In the genomic region with DNA sequence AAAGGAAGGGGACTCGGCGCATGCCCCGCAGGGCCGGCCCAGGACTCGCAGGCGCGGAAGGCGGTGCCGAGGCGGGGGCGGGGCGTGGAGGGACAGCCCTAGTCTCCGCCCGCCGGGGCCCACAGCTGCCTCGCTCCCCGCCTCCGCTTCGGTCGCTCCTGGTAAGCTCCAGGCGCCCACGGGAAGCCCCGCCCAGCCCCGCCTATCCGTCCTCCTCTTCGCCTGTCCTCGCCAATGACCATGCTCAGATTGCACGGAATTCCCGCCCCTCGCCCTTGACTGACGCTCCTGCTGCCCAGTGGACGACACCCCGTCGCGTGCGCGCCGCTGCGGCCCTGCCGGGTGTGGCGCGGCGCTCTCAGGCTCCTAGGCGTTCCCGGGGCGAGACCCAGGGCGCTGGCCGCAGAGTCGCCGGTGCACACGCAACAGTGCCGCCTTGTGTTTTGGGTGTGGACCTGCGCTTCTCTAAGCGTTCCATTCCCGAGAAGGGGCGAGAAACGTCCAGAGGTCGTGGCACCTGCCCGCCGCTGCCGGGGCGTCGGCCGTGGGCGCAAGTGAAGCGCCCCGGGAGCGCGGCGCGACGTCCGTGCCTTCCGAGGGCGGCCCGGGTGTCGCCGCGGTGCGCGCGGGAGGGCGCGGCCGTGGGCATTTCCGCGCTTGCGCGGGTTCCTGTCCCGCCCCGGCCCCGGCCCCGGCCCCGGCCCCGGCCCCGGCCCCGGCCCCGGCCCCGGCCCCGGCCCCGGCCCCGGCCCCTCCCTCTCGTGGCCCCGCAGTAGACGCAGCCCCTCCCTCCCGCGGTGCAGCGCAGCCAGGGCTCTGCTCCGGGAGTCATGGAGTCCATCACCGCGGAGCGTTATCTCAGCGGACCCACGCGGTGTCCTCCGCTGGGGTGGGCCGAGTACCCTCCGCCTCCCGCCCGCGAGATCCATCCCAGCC, we compare ENCODE assay signal across 8 cellular contexts. TPM values are rescaled to one million over a fixed set of nuclear protein-coding genes. Genes with fewer than 3 reads are reported as not detected.
DNase-seq lines count a peak whose midpoint lies in the region; ATAC-seq and TF ChIP-seq lines count a peak whose summit lies in the region.
"Not testable (repeated sequence)": the region's sequence is repeated elsewhere in the genome, so short reads cannot be mapped to it uniquely, and the experiment has no call there.

No MANE protein-coding gene starts in this region.

- in situ Hi-C loops in IMR-90 (cut with MboI; ENCODE audit: low sequenced_read_pairs): not testable (repeated sequence)

- intact Hi-C loops in CD4-positive, alpha-beta T cell (cut with DNase I, micrococcal nuclease); IMR-90 (cut with micrococcal nuclease): not testable (repeated sequence)
- intact Hi-C loops in heart right ventricle (cut with DNase I): loop anchor here in 1 of 10 donors (10.0 kb wide), 1 partner anchor 125 kb away; a partner anchor contains a TSS

- not testable (repeated sequence) for H3K36me3 ChIP-seq in IMR-90 (ENCODE audit: control insufficient read depth, insufficient read depth, low read length); heart right ventricle

- H2BK120ac ChIP-seq in IMR-90 (ENCODE audit: low read depth, low read length): not testable (repeated sequence)

- not testable (repeated sequence) for H3K9me3 ChIP-seq in CD4-positive, alpha-beta T cell (ENCODE audit: control insufficient read depth, low read length); IMR-90 (ENCODE audit: control insufficient read depth, insufficient read depth, low read length); heart right ventricle

- dilution Hi-C loops in IMR-90 (cut with HindIII; ENCODE audit: low sequenced_read_pairs, unreplicated experiment): not testable (repeated sequence)

- not testable (repeated sequence) for H4K91ac ChIP-seq in IMR-90 (ENCODE audit: insufficient read depth, low read depth, low read length)

- H2BK5ac ChIP-seq in IMR-90 (ENCODE audit: low read depth, low read length, poor library complexity, severe bottlenecking): peak overlapping the region; percentile 74

- not testable (repeated sequence) for H3K4me3 Mint-ChIP-seq in CD4-positive, alpha-beta T cell

- not testable (repeated sequence) for TF ChIP-seq RAD21 in IMR-90 (IDR thresholded peaks at IDR 0.05; ENCODE audit: low read length)

- H4K8ac ChIP-seq in IMR-90 (ENCODE audit: low read depth in 2 of 2, low read length in 2 of 2): not testable (repeated sequence)

- not testable (repeated sequence) for TF ChIP-seq CTCF in CD4-positive, alpha-beta T cell (IDR thresholded peaks at IDR 0.05); IMR-90 (conservative IDR thresholded peaks at IDR 0.05; ENCODE audit: low read depth, low read length)
- TF ChIP-seq CTCF in heart right ventricle (IDR thresholded peaks at IDR 0.05): peak in 1 of 9 donors; percentile 17

- not testable (repeated sequence) for H2AFZ ChIP-seq in IMR-90 (replicated peaks; ENCODE audit: low read length, poor library complexity)

- not testable (repeated sequence) for H3K14ac ChIP-seq in IMR-90 (replicated peaks; ENCODE audit: low read depth, low read length)

- no CpG with 5 or more reads among the region's 121 CpGs for WGBS in IMR-90 (ENCODE audit: extremely low coverage in 2 of 2, insufficient read length in 1 of 2), 2 experiments
- 0% methylated on average over 2 to 10 of the region's 121 CpGs for WGBS in heart right ventricle, 2 donors

- H3K4ac ChIP-seq in IMR-90 (ENCODE audit: low read depth, low read length): not testable (repeated sequence)

- H2BK20ac ChIP-seq in IMR-90 (ENCODE audit: low read depth, low read length): not testable (repeated sequence)

- H2AK5ac ChIP-seq in IMR-90 (ENCODE audit: low read depth, low read length): not testable (repeated sequence)

- peak overlapping the region; percentile 79; the same call in 1 of the 2 replicates for H3K4me2 ChIP-seq in IMR-90 (ENCODE audit: low read depth, low read length)

- H3K4me1 Mint-ChIP-seq in CD4-positive, alpha-beta T cell (ENCODE audit: low read depth): not testable (repeated sequence)

- not testable (repeated sequence) for H3K27ac Mint-ChIP-seq in CD4-positive, alpha-beta T cell; activated naive CD4-positive, alpha-beta T cell treated with anti-CD3 and anti-CD28 coated beads, Interleukin-2, amount 50 U/mL, for 72 hours

- H2BK15ac ChIP-seq in IMR-90 (ENCODE audit: low read depth, low read length): not testable (repeated sequence)

- H3K9me1 ChIP-seq in IMR-90 (ENCODE audit: insufficient read depth, low read length): not testable (repeated sequence)

- not testable (repeated sequence) for DNase-seq in CD4-positive, alpha-beta T cell; IMR-90; activated naive CD4-positive, alpha-beta T cell treated with anti-CD3 and anti-CD28 coated beads, Interleukin-2, amount 50 U/mL, for 72 hours (ENCODE audit: low spot score in 2 of 2); heart right ventricle; skeletal muscle cell (ENCODE audit: low read depth)

- not testable (repeated sequence) for H3K27me3 Mint-ChIP-seq in CD4-positive, alpha-beta T cell

- ATAC-seq in CD4-positive, alpha-beta T cell (ENCODE audit: poor library complexity): peak; percentile 72
- ATAC-seq in GM19035 (IDR thresholded peaks at IDR 0.05; ENCODE audit: unreplicated experiment): peak; percentile 67
- peak; percentile 68 for ATAC-seq in GM21737 (IDR thresholded peaks at IDR 0.05; ENCODE audit: unreplicated experiment)
- ATAC-seq in HG03060 (IDR thresholded peaks at IDR 0.05; ENCODE audit: low read depth, unreplicated experiment): peak; percentile 37
- peak; percentile 80 for ATAC-seq in IMR-90 (ENCODE audit: low read depth)
- ATAC-seq in activated naive CD4-positive, alpha-beta T cell treated with anti-CD3 and anti-CD28 coated beads, Interleukin-2, amount 50 U/mL, for 72 hours: peak; percentile 68 to 77
- ATAC-seq in heart right ventricle: peak; percentile 82 to 93 (median 88)

- H4K5ac ChIP-seq in IMR-90 (ENCODE audit: low read depth, low read length): 0 out of 2 replicates have a peak overlapping the region, but pooled peaks have one; percentile 78

- H2AK9ac ChIP-seq in IMR-90 (replicated peaks; ENCODE audit: low read depth, low read length, poor library complexity): not testable (repeated sequence)

- not testable (repeated sequence) for H3K36me3 Mint-ChIP-seq in CD4-positive, alpha-beta T cell (ENCODE audit: low read depth); activated naive CD4-positive, alpha-beta T cell treated with anti-CD3 and anti-CD28 coated beads, Interleukin-2, amount 50 U/mL, for 72 hours

- not testable (repeated sequence) for H4K20me1 ChIP-seq in IMR-90 (ENCODE audit: insufficient read depth, low read length)

- CTCF ChIA-PET in CD4-positive, alpha-beta T cell (lab: Charles Lee); IMR-90 (lab: Yijun Ruan, JAX): not testable (repeated sequence)

- not testable (repeated sequence) for H3K4me1 ChIP-seq in IMR-90 (ENCODE audit: control insufficient read depth, insufficient read depth, low read length); heart right ventricle

- BruUV-seq in IMR-90 (replicated peaks; lab: Mats Ljungman, UMichigan): not testable (repeated sequence)

- H3K9ac ChIP-seq in IMR-90 (ENCODE audit: low read depth, low read length): peak overlapping the region; percentile 64; the same call in 1 of the 2 replicates

- H3K27ac ChIP-seq in CD4-positive, alpha-beta T cell (ENCODE audit: low read depth, low read length): not testable (repeated sequence)
- H3K27ac ChIP-seq in IMR-90 (ENCODE audit: insufficient read depth, low read length) (peak overlapping the region; percentile 93), heart right ventricle (peak overlapping the region in 8 of 10 donors; percentile 53 to 82 (median 72))

- H3K79me1 ChIP-seq in IMR-90 (ENCODE audit: low read depth in 1 of 2, low read length in 2 of 2): not testable (repeated sequence)

- not testable (repeated sequence) for H3K56ac ChIP-seq in IMR-90 (ENCODE audit: extremely low read depth, insufficient read depth, low read length)

- H3K9me3 Mint-ChIP-seq in CD4-positive, alpha-beta T cell; activated naive CD4-positive, alpha-beta T cell treated with anti-CD3 and anti-CD28 coated beads, Interleukin-2, amount 50 U/mL, for 72 hours: not testable (repeated sequence)

- peak overlapping the region; percentile 54 for H3K4me3 ChIP-seq in IMR-90 (ENCODE audit: insufficient read depth, low read depth, low read length)
- H3K4me3 ChIP-seq in heart right ventricle: peak overlapping the region in 5 of 10 donors; percentile 12 to 42 (median 31)
- peak overlapping the region; percentile 33 for H3K4me3 ChIP-seq in skeletal muscle cell (ENCODE audit: low read depth, low read length)

- H3K18ac ChIP-seq in IMR-90 (ENCODE audit: low read depth, low read length): peak overlapping the region; percentile 74; the same call in 1 of the 2 replicates

- not testable (repeated sequence) for H3K23ac ChIP-seq in IMR-90 (ENCODE audit: low read depth, low read length)

- not testable (repeated sequence) for TF ChIP-seq POLR2A in IMR-90 (IDR thresholded peaks at IDR 0.05; ENCODE audit: low read depth, low read length)

- not testable (repeated sequence) for H3K27me3 ChIP-seq in CD4-positive, alpha-beta T cell (ENCODE audit: control insufficient read depth, insufficient read depth, low read length); IMR-90 (ENCODE audit: control insufficient read depth, insufficient read depth, low read length); heart right ventricle

- POLR2A ChIA-PET in CD4-positive, alpha-beta T cell (lab: Charles Lee); IMR-90 (lab: Charles Lee; ENCODE audit: unreplicated experiment): not testable (repeated sequence)

RNA-seq across cellular contexts. Expression of a gene that starts 8.1 kb away (rescaled TPM):
- total RNA-seq in CD4-positive, alpha-beta T cell: 1,000 to 10,000 TPM; 5,036 to 5,204 TPM
- 1,582 and 1,900 TPM in 2 replicates for total RNA-seq in IMR-90 (2012; rRNA removed)
- 4,696 and 7,467 TPM in 2 replicates for polyA plus RNA-seq in IMR-90 (2012; rRNA removed)
- polyA plus RNA-seq in IMR-90 (2012; cell fraction: cytosol; rRNA removed): 1,699 and 6,181 TPM in 2 replicates
- 2,396 and 4,012 TPM in 2 replicates for polyA plus RNA-seq in IMR-90 (2012; cell fraction: nucleus; rRNA removed; ENCODE audit: low replicate concordance)
- 1,000 to 10,000 TPM; 1,357 to 2,520 TPM for total RNA-seq in activated naive CD4-positive, alpha-beta T cell treated with anti-CD3 and anti-CD28 coated beads, Interleukin-2, amount 50 U/mL, for 72 hours
- 1,000 to 10,000 TPM; 1,543 to 2,503 (median 1,867) TPM for total RNA-seq in heart right ventricle
- polyA plus RNA-seq in heart right ventricle: 1,000 to 10,000 TPM; 2,102 to 7,085 TPM

RNA-seq across cellular contexts. Expression of a gene that starts 11.0 kb away (rescaled TPM):
- 100 to 1,000 TPM; 164 to 178 TPM for total RNA-seq in CD4-positive, alpha-beta T cell
- total RNA-seq in IMR-90 (2012; rRNA removed): 9.9 and 11.4 TPM in 2 replicates
- 68.8 and 80.6 TPM in 2 replicates for polyA plus RNA-seq in IMR-90 (2012; rRNA removed)
- 53.8 and 120 TPM in 2 replicates for polyA plus RNA-seq in IMR-90 (2012; cell fraction: cytosol; rRNA removed)
- 118 and 134 TPM in 2 replicates for polyA plus RNA-seq in IMR-90 (2012; cell fraction: nucleus; rRNA removed; ENCODE audit: low replicate concordance)
- total RNA-seq in activated naive CD4-positive, alpha-beta T cell treated with anti-CD3 and anti-CD28 coated beads, Interleukin-2, amount 50 U/mL, for 72 hours: 10 to 100 TPM; 79.3 to 83.0 TPM
- 10 to 100 TPM; 47.8 to 74.1 (median 59.6) TPM for total RNA-seq in heart right ventricle
- polyA plus RNA-seq in heart right ventricle: 100 to 1,000 TPM in 1 of 2 donors, 10 to 100 TPM in 1; 54.8 to 170 TPM

RNA-seq across cellular contexts. Expression of a gene that starts 15.6 kb away (rescaled TPM):
- total RNA-seq in CD4-positive, alpha-beta T cell: 1,000 to 10,000 TPM; 1,012 to 1,022 TPM
- 1,356 and 1,443 TPM in 2 replicates for total RNA-seq in IMR-90 (2012; rRNA removed)
- 1,357 and 1,435 TPM in 2 replicates for polyA plus RNA-seq in IMR-90 (2012; rRNA removed)
- polyA plus RNA-seq in IMR-90 (2012; cell fraction: cytosol; rRNA removed): 639 and 1,121 TPM in 2 replicates
- 2,032 and 4,690 TPM in 2 replicates for polyA plus RNA-seq in IMR-90 (2012; cell fraction: nucleus; rRNA removed; ENCODE audit: low replicate concordance)
- total RNA-seq in activated naive CD4-positive, alpha-beta T cell treated with anti-CD3 and anti-CD28 coated beads, Interleukin-2, amount 50 U/mL, for 72 hours: 100 to 1,000 TPM; 690 to 932 TPM
- total RNA-seq in heart right ventricle: 100 to 1,000 TPM; 139 to 288 (median 181) TPM
- polyA plus RNA-seq in heart right ventricle: 100 to 1,000 TPM; 368 to 442 TPM

RNA-seq across cellular contexts. Expression of a gene that starts 19.0 kb away (rescaled TPM):
- total RNA-seq in CD4-positive, alpha-beta T cell: 10 to 100 TPM; 16.0 to 18.4 TPM
- total RNA-seq in IMR-90 (2012; rRNA removed): 42.5 and 51.4 TPM in 2 replicates
- polyA plus RNA-seq in IMR-90 (2012; rRNA removed): 54.7 and 55.5 TPM in 2 replicates
- 29.9 and 61.9 TPM in 2 replicates for polyA plus RNA-seq in IMR-90 (2012; cell fraction: cytosol; rRNA removed)
- polyA plus RNA-seq in IMR-90 (2012; cell fraction: nucleus; rRNA removed; ENCODE audit: low replicate concordance): 29.2 and 61.8 TPM in 2 replicates
- 10 to 100 TPM; 14.7 to 20.6 TPM for total RNA-seq in activated naive CD4-positive, alpha-beta T cell treated with anti-CD3 and anti-CD28 coated beads, Interleukin-2, amount 50 U/mL, for 72 hours
- 10 to 100 TPM; 35.2 to 57.1 (median 46.9) TPM for total RNA-seq in heart right ventricle
- 10 to 100 TPM; 27.2 to 55.0 TPM for polyA plus RNA-seq in heart right ventricle

RNA-seq across cellular contexts. Expression of a gene that starts 21.3 kb away (rescaled TPM):
- 10 to 100 TPM; 72.8 to 78.5 TPM for total RNA-seq in CD4-positive, alpha-beta T cell
- total RNA-seq in IMR-90 (2012; rRNA removed): 4.4 and 4.8 TPM in 2 replicates
- 24.4 and 26.6 TPM in 2 replicates for polyA plus RNA-seq in IMR-90 (2012; rRNA removed)
- polyA plus RNA-seq in IMR-90 (2012; cell fraction: cytosol; rRNA removed): 11.7 and 12.2 TPM in 2 replicates
- polyA plus RNA-seq in IMR-90 (2012; cell fraction: nucleus; rRNA removed; ENCODE audit: low replicate concordance): 146 and 212 TPM in 2 replicates
- total RNA-seq in activated naive CD4-positive, alpha-beta T cell treated with anti-CD3 and anti-CD28 coated beads, Interleukin-2, amount 50 U/mL, for 72 hours: 10 to 100 TPM; 24.7 to 62.4 TPM
- 10 to 100 TPM; 28.4 to 42.6 (median 33.7) TPM for total RNA-seq in heart right ventricle
- polyA plus RNA-seq in heart right ventricle: 100 to 1,000 TPM in 1 of 2 donors, 10 to 100 TPM in 1; 38.2 to 112 TPM

Comparison
In these comparisons a context has a peak if more than half of its experiments do, and no peak if none do; other contexts are left out.
1. ATAC-seq: peak in every context shown above with its lines; median percentile 88 in heart right ventricle; 80 in IMR-90; 72 in activated naive CD4-positive, alpha-beta T cell treated with anti-CD3 and anti-CD28 coated beads, Interleukin-2, amount 50 U/mL, for 72 hours; 72 in CD4-positive, alpha-beta T cell; 68 in GM21737; 67 in GM19035; 37 in HG03060.